Comparison of ENCODE assay signal across 9 cellular contexts in genomic region chr4:78612398-78613005, GRCh38.
A peak's percentile ranks its signal among the peaks of the same experiment; 100 is the strongest.
DNase-seq lines count a peak whose midpoint lies in the region; ATAC-seq and TF ChIP-seq lines count a peak whose summit lies in the region.
"Had no signal": no experiment of that assay in that cellular context is flagged by ENCODE, and none has a peak within 500 bp of the region (broad histone marks: within the 10 kb centered on the region; RNA-seq: fewer than 3 reads in every experiment).

No MANE protein-coding gene starts in this region.

- TF ChIP-seq CTCF in progenitor cell of endocrine pancreas (IDR thresholded peaks at IDR 0.05; ENCODE audit: unreplicated experiment), result peak; percentile 53

- H3K4me1 Mint-ChIP-seq in activated CD4-positive, alpha-beta T cell treated with anti-CD3 and anti-CD28 coated beads, Interleukin-2, amount 10 ng/mL, durations not matched to agents 7 days and 5 days, result peaks cover 46% of the 10 kb centered on the region
- H3K4me1 Mint-ChIP-seq in progenitor cell of endocrine pancreas (ENCODE audit: low read depth), result peaks cover 10% of the 10 kb centered on the region

- POLR2A ChIA-PET in activated CD4-positive, alpha-beta T cell treated with anti-CD3 and anti-CD28 coated beads, Interleukin-2, amount 10 ng/mL, durations not matched to agents 7 days and 5 days (lab: Charles Lee), result no interaction called here

- CTCF ChIA-PET in activated CD4-positive, alpha-beta T cell treated with anti-CD3 and anti-CD28 coated beads, Interleukin-2, amount 10 ng/mL, durations not matched to agents 7 days and 5 days (lab: Charles Lee), result interaction anchor here (1.1 kb wide), 1 partner anchor 46 kb away, joined by 4 read pairs; no protein-coding TSS in a partner anchor

- ATAC-seq in HG03354 (IDR thresholded peaks at IDR 0.05; ENCODE audit: poor library complexity, severe bottlenecking, unreplicated experiment), result peak; percentile 47

- DNase-seq in activated CD4-positive, alpha-beta T cell treated with anti-CD3 and anti-CD28 coated beads, Interleukin-2, amount 10 ng/mL, durations not matched to agents 7 days and 5 days, result peak; percentile 33
- DNase-seq in activated CD4-positive, alpha-beta T cell treated with anti-CD3 and anti-CD28 coated beads, Interleukin-2, amount 50 U/mL, for 4 hours, result no peak
- peak; percentile 41 for DNase-seq in SKM-1 treated with dmso at 0.1 percent for 144 hours (lab: John Stamatoyannopoulos, UW; ENCODE audit: unreplicated experiment)
- peak; percentile 57 for DNase-seq in fibroblast of the conjunctiva (ENCODE audit: low read depth)
- no peak for DNase-seq in progenitor cell of endocrine pancreas (ENCODE audit: low spot score, unreplicated experiment)
- no peak for DNase-seq in iPS-NIHi7 (ENCODE audit: extremely low spot score)
- DNase-seq in ureter (ENCODE audit: low spot score), result no peak

- H3K36me3 Mint-ChIP-seq in activated CD4-positive, alpha-beta T cell treated with anti-CD3 and anti-CD28 coated beads, Interleukin-2, amount 10 ng/mL, durations not matched to agents 7 days and 5 days (ENCODE audit: low read depth), result peaks cover 2% of the 10 kb centered on the region
- peaks cover 12% of the 10 kb centered on the region for H3K36me3 Mint-ChIP-seq in progenitor cell of endocrine pancreas (ENCODE audit: insufficient read depth)

- H3K4me3 Mint-ChIP-seq in activated CD4-positive, alpha-beta T cell treated with anti-CD3 and anti-CD28 coated beads, Interleukin-2, amount 10 ng/mL, durations not matched to agents 7 days and 5 days, result no peak overlapping the region
- no peak overlapping the region for H3K4me3 Mint-ChIP-seq in progenitor cell of endocrine pancreas (ENCODE audit: low read depth)
- H3K4me3 Mint-ChIP-seq: activated naive CD8-positive, alpha-beta T cell had no signal

- H3K9me3 Mint-ChIP-seq in activated CD4-positive, alpha-beta T cell treated with anti-CD3 and anti-CD28 coated beads, Interleukin-2, amount 10 ng/mL, durations not matched to agents 7 days and 5 days, result no peaks in the 10 kb centered on the region
- no peaks in the 10 kb centered on the region for H3K9me3 Mint-ChIP-seq in progenitor cell of endocrine pancreas (ENCODE audit: low read depth)

- H3K27ac Mint-ChIP-seq in activated CD4-positive, alpha-beta T cell treated with anti-CD3 and anti-CD28 coated beads, Interleukin-2, amount 10 ng/mL, durations not matched to agents 7 days and 5 days, result no peak overlapping the region
- no peak overlapping the region for H3K27ac Mint-ChIP-seq in progenitor cell of endocrine pancreas
- H3K27ac Mint-ChIP-seq: activated naive CD8-positive, alpha-beta T cell had no signal

- no peaks in the 10 kb centered on the region for H3K27me3 Mint-ChIP-seq in activated CD4-positive, alpha-beta T cell treated with anti-CD3 and anti-CD28 coated beads, Interleukin-2, amount 10 ng/mL, durations not matched to agents 7 days and 5 days
- H3K27me3 Mint-ChIP-seq in progenitor cell of endocrine pancreas, result no peaks in the 10 kb centered on the region
- H3K27me3 Mint-ChIP-seq: activated naive CD8-positive, alpha-beta T cell had no signal

Comparison
In these comparisons a context has a peak if more than half of its experiments do, and no peak if none do; other contexts are left out.
1. DNase-seq: peak in activated CD4-positive, alpha-beta T cell treated with anti-CD3 and anti-CD28 coated beads, Interleukin-2, amount 10 ng/mL, durations not matched to agents 7 days and 5 days (single experiment), SKM-1 treated with dmso at 0.1 percent for 144 hours (single experiment) and fibroblast of the conjunctiva (single experiment); none in activated CD4-positive, alpha-beta T cell treated with anti-CD3 and anti-CD28 coated beads, Interleukin-2, amount 50 U/mL, for 4 hours (0 of 2), progenitor cell of endocrine pancreas (single experiment), iPS-NIHi7 (single experiment) and ureter (single experiment).